ENCODE assay signal across 8 cellular contexts in the genomic region with DNA sequence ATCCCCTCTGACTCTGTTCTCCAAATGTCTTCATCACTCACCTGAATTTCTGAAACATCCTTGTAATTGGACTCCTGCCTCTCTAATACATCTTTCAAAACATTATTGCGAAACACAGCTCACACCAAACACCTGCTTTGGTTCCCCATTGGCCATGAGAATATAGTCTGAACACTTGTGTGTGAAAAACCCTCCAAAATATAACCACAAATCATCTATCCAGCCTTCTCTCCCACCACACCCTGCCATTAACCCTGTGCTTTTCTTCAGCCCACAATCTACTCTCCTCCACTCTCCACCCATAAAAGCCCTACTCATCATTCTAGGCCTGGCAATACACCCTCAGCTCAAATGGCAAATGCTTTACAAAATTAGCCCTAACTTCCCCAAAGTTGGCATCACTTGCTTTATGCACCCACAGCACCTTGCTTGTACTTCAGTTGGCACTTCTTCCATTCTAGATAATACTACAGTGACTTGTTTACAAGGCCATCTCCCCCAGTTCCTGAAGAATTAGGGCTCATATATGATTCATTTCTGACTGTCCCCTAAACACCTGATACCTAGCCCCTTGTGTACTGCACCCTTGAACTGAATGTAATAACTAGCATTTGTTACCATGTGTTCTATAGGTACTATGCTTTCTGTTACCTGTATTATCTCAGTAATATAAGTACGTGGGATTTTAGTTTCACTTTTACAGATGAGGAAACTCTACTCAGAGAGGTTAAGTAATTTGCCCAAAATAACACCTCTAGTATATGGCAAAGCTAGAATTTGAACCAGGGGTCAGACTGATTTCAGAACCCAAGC. TPM values are rescaled to one million over a fixed set of nuclear protein-coding genes. Genes with fewer than 3 reads are reported as not detected.
DNase-seq lines count a peak whose midpoint lies in the region; ATAC-seq and TF ChIP-seq lines count a peak whose summit lies in the region.
"Not testable (repeated sequence)": the region's sequence is repeated elsewhere in the genome, so short reads cannot be mapped to it uniquely, and the experiment has no call there.

No MANE protein-coding gene starts in this region.

- H4K20me1 ChIP-seq in BLaER1 treated with 17β-estradiol and CSF1 and Interleukin-3, amounts not matched to agents 10 nM and 100 nM: not testable (repeated sequence)

- H3K36me3 Mint-ChIP-seq in activated CD4-positive, alpha-beta memory T cell treated with anti-CD3 and anti-CD28 coated beads, Interleukin-2, amount 10 ng/mL, durations not matched to agents 7 days and 5 days (ENCODE audit: low read depth): peaks cover 23% of the 10 kb centered on the region
- not testable (repeated sequence) for H3K36me3 Mint-ChIP-seq in osteocyte (ENCODE audit: unreplicated experiment)

- ATAC-seq in GM18907 (IDR thresholded peaks at IDR 0.05; ENCODE audit: unreplicated experiment) (peak; percentile 51), HG02623 (IDR thresholded peaks at IDR 0.05; ENCODE audit: unreplicated experiment) (peak; percentile 39), HG03432 (IDR thresholded peaks at IDR 0.05; ENCODE audit: unreplicated experiment) (peak; percentile 41)

- not testable (repeated sequence) for H3K9ac ChIP-seq in BLaER1 treated with 17β-estradiol and CSF1 and Interleukin-3, amounts not matched to agents 10 nM and 100 nM
- H3K9ac ChIP-seq in endocrine pancreas (ENCODE audit: control insufficient read depth, insufficient read depth, low read length): peak overlapping the region; percentile 13

- peak overlapping the region; percentile 57 for H3K4me3 Mint-ChIP-seq in activated CD4-positive, alpha-beta memory T cell treated with anti-CD3 and anti-CD28 coated beads, Interleukin-2, amount 10 ng/mL, durations not matched to agents 7 days and 5 days
- H3K4me3 Mint-ChIP-seq in osteocyte (ENCODE audit: unreplicated experiment): not testable (repeated sequence)

- H3K4me1 ChIP-seq in BLaER1 treated with 17β-estradiol and CSF1 and Interleukin-3, amounts not matched to agents 10 nM and 100 nM: peaks cover 30 to 51% (median 38%) of the 10 kb centered on the region in 10 experiments
- peaks cover 12% of the 10 kb centered on the region for H3K4me1 ChIP-seq in endocrine pancreas (ENCODE audit: control insufficient read depth, insufficient read depth, low read length)

- H3K36me3 ChIP-seq in BLaER1 treated with 17β-estradiol and CSF1 and Interleukin-3, amounts not matched to agents 10 nM and 100 nM; endocrine pancreas (ENCODE audit: control insufficient read depth, insufficient read depth, low read length): not testable (repeated sequence)

- peaks cover 51% of the 10 kb centered on the region for H3K4me1 Mint-ChIP-seq in activated CD4-positive, alpha-beta memory T cell treated with anti-CD3 and anti-CD28 coated beads, Interleukin-2, amount 10 ng/mL, durations not matched to agents 7 days and 5 days
- H3K4me1 Mint-ChIP-seq in osteocyte (ENCODE audit: unreplicated experiment): peaks cover 40% of the 10 kb centered on the region

- H3K4me3 ChIP-seq in BLaER1 treated with 17β-estradiol and CSF1 and Interleukin-3, amounts not matched to agents 10 nM and 100 nM: not testable (repeated sequence)
- H3K4me3 ChIP-seq in endocrine pancreas (ENCODE audit: control insufficient read depth, insufficient read depth, low read length): peak overlapping the region; percentile 52

- peak overlapping the region; percentile 72 for H3K27ac Mint-ChIP-seq in activated CD4-positive, alpha-beta memory T cell treated with anti-CD3 and anti-CD28 coated beads, Interleukin-2, amount 10 ng/mL, durations not matched to agents 7 days and 5 days
- H3K27ac Mint-ChIP-seq in osteocyte (ENCODE audit: unreplicated experiment): peak overlapping the region; percentile 5

- CTCF ChIA-PET in activated CD4-positive, alpha-beta memory T cell treated with anti-CD3 and anti-CD28 coated beads, Interleukin-2, amount 10 ng/mL, durations not matched to agents 7 days and 5 days (lab: Charles Lee): interaction anchor here (0.6 to 3.2 kb wide), 4 partner anchors 16 to 588 kb away, joined by 3 to 13 read pairs (median 3); a partner anchor contains a TSS

- H3K27me3 ChIP-seq in BLaER1 treated with 17β-estradiol and CSF1 and Interleukin-3, amounts not matched to agents 10 nM and 100 nM; endocrine pancreas (ENCODE audit: control insufficient read depth, insufficient read depth, low read length): not testable (repeated sequence)

- H3K9me3 ChIP-seq in BLaER1 treated with 17β-estradiol and CSF1 and Interleukin-3, amounts not matched to agents 10 nM and 100 nM (replicated peaks in 1 of 11); endocrine pancreas (ENCODE audit: control insufficient read depth, low read length): not testable (repeated sequence)

- H3K27ac ChIP-seq in BLaER1 treated with 17β-estradiol and CSF1 and Interleukin-3, amounts not matched to agents 10 nM and 100 nM: not testable (repeated sequence)

- peak overlapping the region in 10 of 11 experiments; percentile 5 to 67 (median 32); a peak in 17 of 22 replicates for H3K4me2 ChIP-seq in BLaER1 treated with 17β-estradiol and CSF1 and Interleukin-3, amounts not matched to agents 10 nM and 100 nM

- not testable (repeated sequence) for H3K9me3 Mint-ChIP-seq in activated CD4-positive, alpha-beta memory T cell treated with anti-CD3 and anti-CD28 coated beads, Interleukin-2, amount 10 ng/mL, durations not matched to agents 7 days and 5 days; osteocyte (ENCODE audit: unreplicated experiment)

- H3K27me3 Mint-ChIP-seq in activated CD4-positive, alpha-beta memory T cell treated with anti-CD3 and anti-CD28 coated beads, Interleukin-2, amount 10 ng/mL, durations not matched to agents 7 days and 5 days; osteocyte (ENCODE audit: unreplicated experiment): not testable (repeated sequence)

- TF ChIP-seq CTCF in osteocyte (IDR thresholded peaks at IDR 0.05): not testable (repeated sequence)

- DNase-seq in NCI-H2196 treated with DMSO at 0.1 percent for 48 hours (lab: John Stamatoyannopoulos, UW; ENCODE audit: unreplicated experiment): peak; percentile 31
- DNase-seq in activated CD4-positive, alpha-beta memory T cell treated with anti-CD3 and anti-CD28 coated beads, Interleukin-2, amount 10 ng/mL, durations not matched to agents 7 days and 5 days; osteocyte (ENCODE audit: extremely low spot score, unreplicated experiment): not testable (repeated sequence)

- POLR2A ChIA-PET in activated CD4-positive, alpha-beta memory T cell treated with anti-CD3 and anti-CD28 coated beads, Interleukin-2, amount 10 ng/mL, durations not matched to agents 7 days and 5 days (lab: Charles Lee): interaction anchor here (0.7 to 11.7 kb wide), 3 partner anchors 15 to 102 kb away, joined by 3 to 178 read pairs (median 6); a partner anchor contains a TSS

RNA-seq across cellular contexts. Expression of a gene that starts 17.3 kb away (rescaled TPM):
- total RNA-seq in activated CD4-positive, alpha-beta memory T cell treated with anti-CD3 and anti-CD28 coated beads, Interleukin-2, amount 10 ng/mL, durations not matched to agents 7 days and 5 days: 10 to 100 TPM; 77.7 to 82.4 TPM
- 28.4 and 31.9 TPM in 2 replicates for total RNA-seq in osteocyte
